In genomic region chr13:26679945-26680516, GRCh38 we compare ENCODE assay signal across 15 cellular contexts.
DNase-seq lines count a peak whose midpoint lies in the region; ATAC-seq, FAIRE-seq and TF ChIP-seq lines count a peak whose summit lies in the region.
"Had no signal": no experiment of that assay in that cellular context is flagged by ENCODE, and none has a peak within 500 bp of the region (broad histone marks: within the 10 kb centered on the region; RNA-seq: fewer than 3 reads in every experiment).

No MANE protein-coding gene starts in this region.

- CTCF ChIA-PET in H1 (lab: Charles Lee; ENCODE audit: partially characterized antibody) = interaction anchor here (1.3 to 1.9 kb wide), 4 partner anchors 12 to 25 kb away, joined by 3 to 12 read pairs (median 4); no protein-coding TSS in a partner anchor
- CTCF ChIA-PET in activated naive CD4-positive, alpha-beta T cell treated with anti-CD3 and anti-CD28 coated beads, Interleukin-2, amount 10 ng/mL, durations not matched to agents 7 days and 5 days (lab: Charles Lee) = no interaction called here

- H3K9ac ChIP-seq in H1 (replicated peaks in 1 of 4; ENCODE audit: extremely low read depth in 1 of 4, low read depth in 3 of 4, low read length in 3 of 4) = peak overlapping the region in 1 of 4 experiments; percentile 19; a peak in 1 of 7 replicates

- no peak overlapping the region for H2BK120ac ChIP-seq in H1 (replicated peaks; ENCODE audit: low read depth, low read length)

- no peak overlapping the region for H3K14ac ChIP-seq in H1 (ENCODE audit: insufficient read length)

- H2BK12ac ChIP-seq in H1 (ENCODE audit: low read depth, low read length) = no peak overlapping the region

- H3K27ac Mint-ChIP-seq in mesothelial cell of epicardium = peak overlapping the region; percentile 31
- no peak overlapping the region for H3K27ac Mint-ChIP-seq in activated naive CD4-positive, alpha-beta T cell treated with anti-CD3 and anti-CD28 coated beads, Interleukin-2, amount 10 ng/mL, durations not matched to agents 7 days and 5 days
- H3K27ac Mint-ChIP-seq: activated CD8-positive, alpha-beta memory T cell treated with anti-CD3 and anti-CD28 coated beads, Interleukin-2, amount 10 ng/mL, durations not matched to agents 7 days and 5 days; natural killer cell treated with Interleukin-12 subunit alpha and Interleukin-12 subunit beta and Interleukin-15 and Interleukin-18, amount 100 ng/mL, for 72 hours had no signal

- H2AK5ac ChIP-seq in H1 (ENCODE audit: low read depth, low read length) = peak overlapping the region; percentile 48; the same call in 1 of the 2 replicates

- H3K36me3 ChIP-seq in H1 (ENCODE audit: control insufficient read depth in 2 of 4, insufficient read depth in 4 of 4, low read length in 3 of 4) (peaks cover 9 to 15% (median 11%) of the 10 kb centered on the region in 4 experiments; a peak in 5 of 8 replicates), Peyer's patch (no peaks in the 10 kb centered on the region)
- H3K36me3 ChIP-seq: BLaER1 treated with 17β-estradiol and CSF1 and Interleukin-3, amounts not matched to agents 10 nM and 100 nM had no signal

- peak overlapping the region in 1 of 2 experiments; percentile 6; a peak in 1 of 4 replicates for H3K4me2 ChIP-seq in H1 (ENCODE audit: insufficient read depth in 1 of 2, low read depth in 2 of 2, low read length in 2 of 2)
- H3K4me2 ChIP-seq: PC-9 had no signal

- 69% methylated on average over 11 of the region's 11 CpGs; no CpG with 5 or more reads in 1 of the 2 experiments for WGBS in H1 (ENCODE audit: extremely low coverage in 1 of 2, insufficient coverage in 1 of 2, insufficient read length in 1 of 2, insufficient replicate concordance in 2 of 2, low coverage in 1 of 2, low lambda C conversion rate in 2 of 2, missing lambda C conversion rate in 1 of 2), 2 experiments

- H3K56ac ChIP-seq in H1 (replicated peaks; ENCODE audit: insufficient read length, low read depth, low read length) = no peak overlapping the region

- H3K36me3 Mint-ChIP-seq in mesothelial cell of epicardium = peaks cover 16% of the 10 kb centered on the region
- no peaks in the 10 kb centered on the region for H3K36me3 Mint-ChIP-seq in activated naive CD4-positive, alpha-beta T cell treated with anti-CD3 and anti-CD28 coated beads, Interleukin-2, amount 10 ng/mL, durations not matched to agents 7 days and 5 days
- H3K36me3 Mint-ChIP-seq: activated CD8-positive, alpha-beta memory T cell treated with anti-CD3 and anti-CD28 coated beads, Interleukin-2, amount 10 ng/mL, durations not matched to agents 7 days and 5 days; natural killer cell treated with Interleukin-12 subunit alpha and Interleukin-12 subunit beta and Interleukin-15 and Interleukin-18, amount 100 ng/mL, for 72 hours had no signal

- H3K79me1 ChIP-seq in H1 (ENCODE audit: low read depth, low read length) = no peaks in the 10 kb centered on the region

- FAIRE-seq in H1 (lab: Jason Lieb, UNC) = no peak
- FAIRE-seq: endothelial cell of umbilical vein had no signal

- peaks cover 9% of the 10 kb centered on the region for H3K4me1 Mint-ChIP-seq in mesothelial cell of epicardium
- H3K4me1 Mint-ChIP-seq in activated naive CD4-positive, alpha-beta T cell treated with anti-CD3 and anti-CD28 coated beads, Interleukin-2, amount 10 ng/mL, durations not matched to agents 7 days and 5 days = no peaks in the 10 kb centered on the region
- H3K4me1 Mint-ChIP-seq: activated CD8-positive, alpha-beta memory T cell treated with anti-CD3 and anti-CD28 coated beads, Interleukin-2, amount 10 ng/mL, durations not matched to agents 7 days and 5 days had no signal

- POLR2A ChIA-PET in H1 (lab: Charles Lee; ENCODE audit: partially characterized antibody) = interaction anchor here (0.8 kb wide), 1 partner anchor 12 kb away, joined by 3 read pairs; no protein-coding TSS in a partner anchor

- no peak overlapping the region for H4K91ac ChIP-seq in H1 (replicated peaks; ENCODE audit: insufficient read length, low read length)

- TF ChIP-seq POLR2A in H1 (IDR thresholded peaks at IDR 0.05; ENCODE audit: control extremely low read depth in 1 of 2, low read depth in 2 of 2, low read length in 2 of 2) (no peak), Peyer's patch (IDR thresholded peaks at IDR 0.05) (no peak)

- TF ChIP-seq CTCF in H1 (IDR thresholded peaks at IDR 0.05; ENCODE audit: control extremely low read depth in 1 of 3, insufficient read depth in 1 of 3, low read depth in 1 of 3, low read length in 3 of 3) (no peak), mesothelial cell of epicardium (IDR thresholded peaks at IDR 0.05; ENCODE audit: unreplicated experiment) (no peak), Peyer's patch (IDR thresholded peaks at IDR 0.05) (no peak)

- peak; percentile 2 for DNase-seq in DMS 273 treated with DMSO at 0.1 percent for 48 hours (lab: John Stamatoyannopoulos, UW)
- peak; percentile 45 for DNase-seq in NCI-H510A treated with DMSO at 0.1 percent for 48 hours (lab: John Stamatoyannopoulos, UW)
- DNase-seq in H1 (ENCODE audit: low read depth in 1 of 2, low spot score in 2 of 2) = no peak
- no peak for DNase-seq in mesothelial cell of epicardium (ENCODE audit: low spot score in 2 of 2, unreplicated experiment in 2 of 2)
- no peak for DNase-seq in activated naive CD4-positive, alpha-beta T cell treated with anti-CD3 and anti-CD28 coated beads, Interleukin-2, amount 10 ng/mL, durations not matched to agents 7 days and 5 days
- no peak for DNase-seq in Peyer's patch
- DNase-seq in RKO (ENCODE audit: low spot score) = no peak
- DNase-seq: activated CD8-positive, alpha-beta memory T cell treated with anti-CD3 and anti-CD28 coated beads, Interleukin-2, amount 10 ng/mL, durations not matched to agents 7 days and 5 days; NCI-H1930; PC-9; T1000 had no signal

- no peak overlapping the region for H3K23ac ChIP-seq in H1 (ENCODE audit: insufficient read length)

- H3K4me1 ChIP-seq in H1 (replicated peaks in 1 of 4; ENCODE audit: control insufficient read depth in 3 of 4, insufficient read depth in 4 of 4, low read length in 3 of 4) (peaks cover 0 to 5% (median 2%) of the 10 kb centered on the region in 4 experiments; a peak in 3 of 7 replicates), Peyer's patch (no peaks in the 10 kb centered on the region)

- H4K20me1 ChIP-seq in H1 (replicated peaks in 1 of 2; ENCODE audit: control insufficient read depth in 1 of 2, insufficient read depth in 2 of 2, low read length in 2 of 2) = no peaks in the 10 kb centered on the region
- H4K20me1 ChIP-seq: BLaER1 treated with 17β-estradiol and CSF1 and Interleukin-3, amounts not matched to agents 10 nM and 100 nM had no signal

- no peak overlapping the region for H3K4ac ChIP-seq in H1 (replicated peaks; ENCODE audit: insufficient read length, low read depth, low read length)

- no peak overlapping the region for H3K4me3 Mint-ChIP-seq in mesothelial cell of epicardium
- no peak overlapping the region for H3K4me3 Mint-ChIP-seq in activated naive CD4-positive, alpha-beta T cell treated with anti-CD3 and anti-CD28 coated beads, Interleukin-2, amount 10 ng/mL, durations not matched to agents 7 days and 5 days
- H3K4me3 Mint-ChIP-seq: activated CD8-positive, alpha-beta memory T cell treated with anti-CD3 and anti-CD28 coated beads, Interleukin-2, amount 10 ng/mL, durations not matched to agents 7 days and 5 days; natural killer cell treated with Interleukin-12 subunit alpha and Interleukin-12 subunit beta and Interleukin-15 and Interleukin-18, amount 100 ng/mL, for 72 hours had no signal

- 0 out of 2 replicates have a peak overlapping the region, but pooled peaks have one; percentile 34 for H2AFZ ChIP-seq in H1 (ENCODE audit: low read length)
- H2AFZ ChIP-seq: PC-9 had no signal

- no peak overlapping the region for H4K5ac ChIP-seq in H1 (ENCODE audit: insufficient read length, low read depth, low read length)

- no peaks in the 10 kb centered on the region for H3K27me3 Mint-ChIP-seq in mesothelial cell of epicardium (ENCODE audit: low read depth)
- peaks cover 7% of the 10 kb centered on the region for H3K27me3 Mint-ChIP-seq in activated naive CD4-positive, alpha-beta T cell treated with anti-CD3 and anti-CD28 coated beads, Interleukin-2, amount 10 ng/mL, durations not matched to agents 7 days and 5 days

- no peak for TF ChIP-seq EP300 in H1 (IDR thresholded peaks at IDR 0.05; ENCODE audit: borderline replicate concordance in 1 of 2, low read depth in 2 of 2, low read length in 2 of 2)

- no peaks in the 10 kb centered on the region for H3K79me2 ChIP-seq in H1 (ENCODE audit: control insufficient read depth in 1 of 2, insufficient read depth in 2 of 2, low read length in 2 of 2)

- no peak overlapping the region for H2BK20ac ChIP-seq in H1 (ENCODE audit: low read length)

- H3K9me3 ChIP-seq in H1 (ENCODE audit: insufficient read depth in 2 of 2, low read depth in 1 of 2, low read length in 1 of 2) (no peaks in the 10 kb centered on the region), Peyer's patch (no peaks in the 10 kb centered on the region)
- H3K9me3 ChIP-seq: BLaER1 treated with 17β-estradiol and CSF1 and Interleukin-3, amounts not matched to agents 10 nM and 100 nM had no signal

- no peak overlapping the region for H4K8ac ChIP-seq in H1 (ENCODE audit: extremely low read depth, insufficient read depth, low read length)

- H2BK5ac ChIP-seq in H1 (ENCODE audit: low read depth, low read length) = no peak overlapping the region

- no peaks in the 10 kb centered on the region for H3K23me2 ChIP-seq in H1 (ENCODE audit: low read depth, low read length)

- H3K27ac ChIP-seq in H1 (ENCODE audit: low read depth, low read length) (no peak overlapping the region), Peyer's patch (no peak overlapping the region)
- H3K27ac ChIP-seq: PC-9 had no signal

- H3K18ac ChIP-seq in H1 (ENCODE audit: extremely low read depth, low read length) = no peak overlapping the region

- H3K27me3 ChIP-seq in H1 (replicated peaks in 1 of 4; ENCODE audit: control insufficient read depth in 3 of 4, extremely low read depth in 1 of 4, insufficient read depth in 3 of 4, low read length in 3 of 4) (no peaks in the 10 kb centered on the region), Peyer's patch (no peaks in the 10 kb centered on the region)
- H3K27me3 ChIP-seq: BLaER1 treated with 17β-estradiol and CSF1 and Interleukin-3, amounts not matched to agents 10 nM and 100 nM had no signal

- H3K4me3 ChIP-seq in H1 (ENCODE audit: extremely low read depth in 1 of 4, insufficient read depth in 2 of 4, low read depth in 3 of 4, low read length in 4 of 4) (no peak overlapping the region), Peyer's patch (no peak overlapping the region)
- H3K4me3 ChIP-seq: BLaER1 treated with 17β-estradiol and CSF1 and Interleukin-3, amounts not matched to agents 10 nM and 100 nM; PC-9 had no signal

- no peak overlapping the region for H2BK15ac ChIP-seq in H1 (ENCODE audit: low read length)

- no peaks in the 10 kb centered on the region for H3K9me3 Mint-ChIP-seq in mesothelial cell of epicardium
- H3K9me3 Mint-ChIP-seq in activated naive CD4-positive, alpha-beta T cell treated with anti-CD3 and anti-CD28 coated beads, Interleukin-2, amount 10 ng/mL, durations not matched to agents 7 days and 5 days = no peaks in the 10 kb centered on the region
- H3K9me3 Mint-ChIP-seq: natural killer cell treated with Interleukin-12 subunit alpha and Interleukin-12 subunit beta and Interleukin-15 and Interleukin-18, amount 100 ng/mL, for 72 hours had no signal

- ATAC-seq in GM18867 (IDR thresholded peaks at IDR 0.05; ENCODE audit: unreplicated experiment) = no peak
- ATAC-seq: activated CD8-positive, alpha-beta memory T cell treated with anti-CD3 and anti-CD28 coated beads, Interleukin-2, amount 10 ng/mL, durations not matched to agents 7 days and 5 days had no signal

- TF ChIP-seq RAD21 in H1 (IDR thresholded peaks at IDR 0.05 in 1 of 2, conservative IDR thresholded peaks at IDR 0.05 in 1 of 2; ENCODE audit: low read depth in 2 of 2, low read length in 2 of 2) = no peak

Comparison
In these comparisons a context has a peak if more than half of its experiments do, and no peak if none do; other contexts are left out.
1. DNase-seq: peak in DMS 273 treated with DMSO at 0.1 percent for 48 hours (single experiment) and NCI-H510A treated with DMSO at 0.1 percent for 48 hours (single experiment); none in H1 (0 of 2), mesothelial cell of epicardium (0 of 2), activated naive CD4-positive, alpha-beta T cell treated with anti-CD3 and anti-CD28 coated beads, Interleukin-2, amount 10 ng/mL, durations not matched to agents 7 days and 5 days (single experiment), Peyer's patch (0 of 3) and RKO (single experiment).